In genomic region chr2:122873951-122874350, GRCh38 we compare ENCODE assay signal across 19 cellular contexts.
"Had no signal": no experiment of that assay in that cellular context is flagged by ENCODE, and none has a peak within 500 bp of the region (broad histone marks: within the 10 kb centered on the region; RNA-seq: fewer than 3 reads in every experiment).

No MANE protein-coding gene starts in this region.

- H3K27ac ChIP-seq: Peyer's patch, SJCRH30 had no signal

- H3K36me3 ChIP-seq: Peyer's patch, SJCRH30 had no signal

- H3K4me3 ChIP-seq: Peyer's patch, SJCRH30 had no signal

- DNase-seq: KBM-7, MV-4-11, NCI-H1048, NCI-H1105, NCI-H1417 treated with DMSO at 0.1 percent for 48 hours, NCI-H146, NCI-H1694 treated with DMSO at 0.1 percent for 48 hours, NCI-H1930, NCI-H2081, NCI-H2107, NCI-H2227 treated with DMSO at 0.1 percent for 48 hours, NCI-H524, NCI-H69, NCI-H774, Peyer's patch, SHP77 treated with DMSO at 0.1 percent for 48 hours, SJCRH30 had no signal

- ATAC-seq: Right ventricle myocardium inferior, SK-N-SH treated with all-trans-retinoic acid at 6 μM for 48 hours had no signal

- H3K27me3 ChIP-seq: Peyer's patch, SJCRH30 had no signal

- H3K4me1 ChIP-seq: Peyer's patch, SJCRH30 had no signal

- H3K9me3 ChIP-seq: Peyer's patch, SJCRH30 had no signal
